1 cellular context compared by ENCODE assay signal in the genomic region with DNA sequence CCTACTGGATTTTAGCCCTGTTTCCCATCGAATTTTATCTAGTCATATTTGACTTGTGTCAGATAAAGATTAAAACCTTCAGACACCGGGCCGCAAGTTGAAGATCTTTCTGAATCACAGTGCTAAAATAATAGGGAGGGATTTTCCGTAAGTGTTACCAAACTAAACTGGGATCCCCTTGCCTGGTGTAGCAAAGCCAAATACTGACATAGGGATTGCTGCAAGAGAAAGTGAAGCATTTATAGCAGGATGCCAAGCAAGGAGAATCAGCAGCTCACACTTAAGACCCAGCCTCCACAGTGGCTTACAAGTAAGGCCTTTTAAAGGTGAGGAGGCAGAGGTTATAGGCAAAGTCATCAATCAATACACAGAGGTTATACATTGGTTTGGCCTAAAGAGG.
TF ChIP-seq lines count a peak whose summit lies in the region.

No MANE protein-coding gene starts in this region.

TF ChIP-seq in IMR-90, 13 proteins besides CTCF, POLR2A, EP300 and RAD21:
- TF ChIP-seq USF2 (IDR thresholded peaks at IDR 0.05; ENCODE audit: low read depth, low read length) (no peak), SMC3 (IDR thresholded peaks at IDR 0.05; ENCODE audit: low read depth, low read length) (no peak), CEBPB (IDR thresholded peaks at IDR 0.05; ENCODE audit: low read depth, low read length) (no peak)
- TF ChIP-seq, protein P1, sequence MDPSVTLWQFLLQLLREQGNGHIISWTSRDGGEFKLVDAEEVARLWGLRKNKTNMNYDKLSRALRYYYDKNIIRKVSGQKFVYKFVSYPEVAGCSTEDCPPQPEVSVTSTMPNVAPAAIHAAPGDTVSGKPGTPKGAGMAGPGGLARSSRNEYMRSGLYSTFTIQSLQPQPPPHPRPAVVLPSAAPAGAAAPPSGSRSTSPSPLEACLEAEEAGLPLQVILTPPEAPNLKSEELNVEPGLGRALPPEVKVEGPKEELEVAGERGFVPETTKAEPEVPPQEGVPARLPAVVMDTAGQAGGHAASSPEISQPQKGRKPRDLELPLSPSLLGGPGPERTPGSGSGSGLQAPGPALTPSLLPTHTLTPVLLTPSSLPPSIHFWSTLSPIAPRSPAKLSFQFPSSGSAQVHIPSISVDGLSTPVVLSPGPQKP (IDR thresholded peaks at IDR 0.05; ENCODE audit: borderline replicate concordance, low read depth, low read length), result no peak
